Comparison of ENCODE assay signal across 32 cellular contexts in the genomic region with DNA sequence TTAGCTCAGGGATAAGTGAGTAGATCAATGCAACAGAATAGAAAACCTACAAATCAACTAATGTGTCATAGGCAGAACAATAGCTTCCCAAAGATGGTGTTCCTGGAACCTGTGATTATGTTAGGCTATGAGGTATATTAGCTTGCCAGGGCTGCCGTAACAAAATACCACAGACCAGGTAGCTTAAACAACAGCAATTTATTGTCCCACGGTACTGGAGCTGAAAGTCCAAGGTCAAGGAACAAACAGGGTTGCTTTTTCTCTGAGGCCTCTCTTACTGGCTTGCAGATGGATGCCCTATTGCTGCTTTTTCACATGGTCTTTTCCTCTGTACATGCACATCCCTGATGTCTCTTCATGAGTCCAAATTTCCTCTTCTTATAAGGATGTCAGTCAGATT.
"Had no signal": no experiment of that assay in that cellular context is flagged by ENCODE, and none has a peak within 500 bp of the region (broad histone marks: within the 10 kb centered on the region; RNA-seq: fewer than 3 reads in every experiment).

No MANE protein-coding gene starts in this region.

- H3K36me3 ChIP-seq: brain microvascular endothelial cell, esophagus muscularis mucosa, gastrocnemius medialis, WERI-Rb-1 had no signal

- H3K9me3 Mint-ChIP-seq: activated B cell treated with CpG ODN at 0.5 μM for 24 hours; activated CD8-positive, alpha-beta T cell treated with anti-CD3 and anti-CD28 coated beads for 36 hours; activated T-cell treated with anti-CD3 and anti-CD28 coated beads, Interleukin-2, amount 50 U/mL, for 4 hours; activated T-helper 17 cell treated with anti-CD3 and anti-CD28 coated beads, Interleukin-2, amount 50 U/mL, for 72 hours; central memory CD8-positive, alpha-beta T cell; dendritic cell treated with granulocyte-macrophage colony-stimulating factor and Interleukin-4, amounts not matched to agents 40 ng/mL and 50 ng/mL, for 4 days; T-helper 2 cell treated with Interferon-gamma antibody and Interleukin-4, amounts not matched to agents 5 μg/mL and 100 μg/mL, for 36 hours had no signal

- H3K4me3 Mint-ChIP-seq: activated B cell treated with CpG ODN at 0.5 μM for 24 hours; activated CD8-positive, alpha-beta T cell treated with anti-CD3 and anti-CD28 coated beads for 36 hours; activated naive CD8-positive, alpha-beta T cell; activated T-cell treated with anti-CD3 and anti-CD28 coated beads, Interleukin-2, amount 50 U/mL, for 4 hours; activated T-helper 17 cell treated with anti-CD3 and anti-CD28 coated beads, Interleukin-2, amount 50 U/mL, for 72 hours; central memory CD8-positive, alpha-beta T cell; dendritic cell treated with granulocyte-macrophage colony-stimulating factor and Interleukin-4, amounts not matched to agents 40 ng/mL and 50 ng/mL, for 4 days; effector memory CD8-positive, alpha-beta T cell; T-helper 17 cell; T-helper 2 cell treated with Interferon-gamma antibody and Interleukin-4, amounts not matched to agents 5 μg/mL and 100 μg/mL, for 36 hours had no signal

- H3K9me3 ChIP-seq: esophagus muscularis mucosa, gastrocnemius medialis had no signal

- H3K27ac ChIP-seq: brain microvascular endothelial cell, coronary artery, dorsolateral prefrontal cortex, esophagus muscularis mucosa, foreskin keratinocyte, gastrocnemius medialis, WERI-Rb-1 had no signal

- H3K27me3 Mint-ChIP-seq: activated B cell treated with CpG ODN at 0.5 μM for 24 hours; activated CD8-positive, alpha-beta T cell treated with anti-CD3 and anti-CD28 coated beads for 36 hours; activated naive CD8-positive, alpha-beta T cell; activated T-helper 17 cell treated with anti-CD3 and anti-CD28 coated beads, Interleukin-2, amount 50 U/mL, for 72 hours; dendritic cell treated with granulocyte-macrophage colony-stimulating factor and Interleukin-4, amounts not matched to agents 40 ng/mL and 50 ng/mL, for 4 days had no signal

- H3K4me3 ChIP-seq: coronary artery, dorsolateral prefrontal cortex, esophagus muscularis mucosa, gastrocnemius medialis had no signal

- H3K27ac Mint-ChIP-seq: activated B cell treated with CpG ODN at 0.5 μM for 24 hours; activated CD8-positive, alpha-beta T cell treated with anti-CD3 and anti-CD28 coated beads for 36 hours; activated naive CD8-positive, alpha-beta T cell; activated T-helper 17 cell treated with anti-CD3 and anti-CD28 coated beads, Interleukin-2, amount 50 U/mL, for 72 hours; dendritic cell treated with granulocyte-macrophage colony-stimulating factor and Interleukin-4, amounts not matched to agents 40 ng/mL and 50 ng/mL, for 4 days; effector memory CD8-positive, alpha-beta T cell; T-helper 17 cell; T-helper 2 cell treated with Interferon-gamma antibody and Interleukin-4, amounts not matched to agents 5 μg/mL and 100 μg/mL, for 36 hours had no signal

- H3K4me1 Mint-ChIP-seq: activated B cell treated with CpG ODN at 0.5 μM for 24 hours; activated T-helper 17 cell treated with anti-CD3 and anti-CD28 coated beads, Interleukin-2, amount 50 U/mL, for 72 hours; central memory CD8-positive, alpha-beta T cell had no signal

- ATAC-seq: activated CD4-positive, CD25-positive, alpha-beta regulatory T cell treated with anti-CD3 and anti-CD28 coated beads, Interleukin-2, amount 50 U/mL, for 24 hours; activated CD8-positive, alpha-beta T cell treated with anti-CD3 and anti-CD28 coated beads for 36 hours; activated T-cell treated with anti-CD3 and anti-CD28 coated beads, Interleukin-2, amount 50 U/mL, for 4 hours; activated T-helper 17 cell treated with anti-CD3 and anti-CD28 coated beads, Interleukin-2, amount 50 U/mL, for 72 hours; effector memory CD8-positive, alpha-beta T cell; foreskin keratinocyte; gastrocnemius medialis; T-helper 17 cell had no signal

- H3K27me3 ChIP-seq: brain microvascular endothelial cell, dorsolateral prefrontal cortex, esophagus muscularis mucosa, foreskin keratinocyte, gastrocnemius medialis had no signal

- DNase-seq: activated B cell treated with CpG ODN at 0.5 μM for 24 hours; activated CD4-positive, alpha-beta T cell treated with anti-CD3 and anti-CD28 coated beads for 48 hours; activated CD4-positive, alpha-beta T cell treated with anti-CD3 and anti-CD28 coated beads, Interleukin-2, amount 50 U/mL, for 1 hour; activated CD4-positive, alpha-beta T cell treated with anti-CD3 and anti-CD28 coated beads, Interleukin-2, amount 50 U/mL, for 48 hours; activated CD8-positive, alpha-beta memory T cell treated with anti-CD3 and anti-CD28 coated beads for 24 hours; activated CD8-positive, alpha-beta T cell treated with anti-CD3 and anti-CD28 coated beads for 36 hours; activated effector memory CD4-positive, alpha-beta T cell treated with Interleukin-2 at 50 U/mL for 16 hours; activated gamma-delta T cell treated with Interleukin-2 at 50 U/mL for 16 hours; activated naive CD4-positive, alpha-beta T cell treated with anti-CD3 and anti-CD28 coated beads, Interleukin-2, amount 50 U/mL, for 16 hours; activated naive CD4-positive, alpha-beta T cell treated with Interleukin-2 at 50 U/mL for 16 hours; activated T-cell treated with anti-CD3 and anti-CD28 coated beads, Interleukin-2, amount 50 U/mL, for 4 hours; amniotic stem cell; anterior cingulate cortex; brain microvascular endothelial cell; dorsolateral prefrontal cortex; effector memory CD8-positive, alpha-beta T cell; erythroblast; foreskin keratinocyte; gastrocnemius medialis; glutamatergic neuron; T-helper 1 cell; T-helper 17 cell; T1000 had no signal
